In genomic region chr7:2355079-2356008, GRCh38 we compare ENCODE assay signal across 8 cellular contexts. TPM values are rescaled to one million over a fixed set of nuclear protein-coding genes. Genes with fewer than 3 reads are reported as not detected.
DNase-seq lines count a peak whose midpoint lies in the region; ATAC-seq and TF ChIP-seq lines count a peak whose summit lies in the region.

No MANE protein-coding gene starts in this region.

- TF ChIP-seq CTCF in GM06990 (IDR thresholded peaks at IDR 0.05; ENCODE audit: insufficient read depth, low read length, poor library complexity, severe bottlenecking) (no peak), RWPE2 (IDR thresholded peaks at IDR 0.05; ENCODE audit: poor library complexity, severe bottlenecking) (no peak), colonic mucosa (IDR thresholded peaks at IDR 0.05) (no peak), upper lobe of right lung (IDR thresholded peaks at IDR 0.05) (no peak)

- H3K36me3 ChIP-seq in GM06990 (ENCODE audit: control insufficient read depth, insufficient read depth, low read length) (peaks cover 10% of the 10 kb centered on the region), RWPE2 (ENCODE audit: low read depth) (peaks cover 45% of the 10 kb centered on the region), colonic mucosa (no peaks in the 10 kb centered on the region), upper lobe of right lung (peaks cover 21% of the 10 kb centered on the region)

- intact Hi-C loops in colonic mucosa (cut with DNase I) (loop anchor here (10.0 kb wide), 1 partner anchor 771 kb away; no protein-coding TSS in a partner anchor), upper lobe of right lung (cut with DNase I) (loop anchor here (10.0 kb wide), 1 partner anchor 111 kb away; the partner anchor contains the start of genes MRM2 and NUDT1)

- ATAC-seq in HG02852 (IDR thresholded peaks at IDR 0.05; ENCODE audit: unreplicated experiment) (peak; percentile 8), RWPE2 (ENCODE audit: low read depth) (peak; percentile 2; the same call in 1 of the 3 replicates), upper lobe of right lung (no peak), GM21360 (IDR thresholded peaks at IDR 0.05; ENCODE audit: unreplicated experiment) (no peak)

- H3K9me3 ChIP-seq in RWPE2 (ENCODE audit: severe bottlenecking) (no peaks in the 10 kb centered on the region), colonic mucosa (no peaks in the 10 kb centered on the region), mononuclear cell (ENCODE audit: low read depth, low read length) (no peaks in the 10 kb centered on the region), upper lobe of right lung (no peaks in the 10 kb centered on the region)

- H3K4me3 ChIP-seq in GM06990 (replicated peaks; ENCODE audit: low read depth, low read length) (peak overlapping the region; percentile 87), RWPE2 (ENCODE audit: severe bottlenecking) (peak overlapping the region; percentile 96), colonic mucosa (peak overlapping the region; percentile 100), mononuclear cell (ENCODE audit: low read length) (peak overlapping the region; percentile 80), upper lobe of right lung (peak overlapping the region; percentile 99)

- DNase-seq in GM06990 (ENCODE audit: extremely low read depth, insufficient read length) (peak; percentile 41), RWPE2 (ENCODE audit: low spot score) (no peak), colonic mucosa (peak; percentile 30), upper lobe of right lung (peak; percentile 67), DMS153 (lab: John Stamatoyannopoulos, UW) (no peak)

- no peaks in the 10 kb centered on the region for H3K27me3 ChIP-seq in GM06990 (replicated peaks; ENCODE audit: control insufficient read depth, insufficient read depth, low read length)
- H3K27me3 ChIP-seq in RWPE2 (ENCODE audit: insufficient read depth, poor library complexity, severe bottlenecking) = no peaks in the 10 kb centered on the region
- H3K27me3 ChIP-seq in colonic mucosa = no peaks in the 10 kb centered on the region
- no peaks in the 10 kb centered on the region for H3K27me3 ChIP-seq in mononuclear cell (ENCODE audit: insufficient read depth, low read length)
- no peaks in the 10 kb centered on the region for H3K27me3 ChIP-seq in upper lobe of right lung

- peaks cover 14% of the 10 kb centered on the region for H3K4me1 ChIP-seq in RWPE2 (ENCODE audit: insufficient read depth, poor library complexity, severe bottlenecking)
- H3K4me1 ChIP-seq in colonic mucosa = peaks cover 15% of the 10 kb centered on the region
- peaks cover 51% of the 10 kb centered on the region for H3K4me1 ChIP-seq in mononuclear cell (ENCODE audit: insufficient read depth, low read length)
- peaks cover 46% of the 10 kb centered on the region for H3K4me1 ChIP-seq in upper lobe of right lung

- H3K27ac ChIP-seq in RWPE2 (ENCODE audit: poor library complexity, severe bottlenecking) = peak overlapping the region; percentile 87
- H3K27ac ChIP-seq in colonic mucosa = peak overlapping the region; percentile 18
- peak overlapping the region; percentile 100 for H3K27ac ChIP-seq in upper lobe of right lung

- H3K9ac ChIP-seq in colonic mucosa (ENCODE audit: low read depth in 2 of 2, low read length in 2 of 2) = peak overlapping the region; percentile 73 to 88

RNA-seq across cellular contexts. Expression of gene EIF3B, which starts 0.7 kb away (rescaled TPM):
- 100 to 1,000 TPM in 1 of 2 donors, 10 to 100 TPM in 1; 94.4 to 180 TPM for total RNA-seq in colonic mucosa
- total RNA-seq in mononuclear cell = 119 TPM
- total RNA-seq in upper lobe of right lung = 107 TPM

RNA-seq across cellular contexts. Expression of gene SNX8, which starts 41.1 kb away (rescaled TPM):
- total RNA-seq in colonic mucosa (10 to 100 TPM; 22.4 to 36.7 TPM), mononuclear cell (9.7 TPM), upper lobe of right lung (60.1 TPM)

RNA-seq across cellular contexts. Expression of gene CHST12, which starts 48.1 kb away (rescaled TPM):
- total RNA-seq in colonic mucosa (1 to 10 TPM; 8.7 to 8.8 TPM), mononuclear cell (3.0 TPM), upper lobe of right lung (29.8 TPM)

Comparison
In these comparisons a context has a peak if more than half of its experiments do, and no peak if none do; other contexts are left out.
1. DNase-seq: peak in GM06990 (single experiment), colonic mucosa (single experiment) and upper lobe of right lung (single experiment); none in RWPE2 (single experiment) and DMS153 (single experiment).
2. ATAC-seq: peak in HG02852 (single experiment) and RWPE2 (single experiment); none in upper lobe of right lung (single experiment) and GM21360 (single experiment).
3. H3K27ac ChIP-seq: peak in every context shown above with its lines; median percentile 100 in upper lobe of right lung; 87 in RWPE2; 18 in colonic mucosa.
4. Peak in every context shown above with its lines, with median percentiles within 50 percentile points of each other: H3K4me3 ChIP-seq.